ENCODE assay signal across 6 cellular contexts in genomic region chr20:63538204-63539091, GRCh38. TPM values are rescaled to one million over a fixed set of nuclear protein-coding genes. Genes with fewer than 3 reads are reported as not detected.
DNase-seq lines count a peak whose midpoint lies in the region; ATAC-seq and TF ChIP-seq lines count a peak whose summit lies in the region.

No MANE protein-coding gene starts in this region.

- H3K9me3 ChIP-seq in effector memory CD4-positive, alpha-beta T cell (ENCODE audit: control insufficient read depth, low read length) = no peaks in the 10 kb centered on the region
- H3K9me3 ChIP-seq in spleen = no peaks in the 10 kb centered on the region

- DNase-seq in DMS153 treated with DMSO at 0.1 percent for 48 hours (lab: John Stamatoyannopoulos, UW; ENCODE audit: unreplicated experiment) (peak; percentile 53), NCI-H2171 treated with DMSO at 0.1 percent for 48 hours (lab: John Stamatoyannopoulos, UW) (peak; percentile 92), spleen (no peak), Ammon's horn (ENCODE audit: low spot score) (no peak)
- peak; percentile 44 to 46 (median 46) for DNase-seq in effector memory CD4-positive, alpha-beta T cell

- no peak for ATAC-seq in HG02938 (IDR thresholded peaks at IDR 0.05; ENCODE audit: unreplicated experiment)

- H3K27me3 ChIP-seq in effector memory CD4-positive, alpha-beta T cell (replicated peaks; ENCODE audit: control insufficient read depth, insufficient read depth, low read length, poor library complexity, severe bottlenecking) = no peaks in the 10 kb centered on the region
- H3K27me3 ChIP-seq in spleen (replicated peaks in 1 of 7) = peaks cover 0 to 15% (median 0%) of the 10 kb centered on the region in 7 donors

- intact Hi-C loops in spleen (cut with DNase I; ENCODE audit: low total_unique reads) = loop anchor here (5.0 to 10.0 kb wide), 2 partner anchors 116 to 434 kb away; partner anchors contain the start of genes RTEL1 and STMN3

- H3K4me1 ChIP-seq in effector memory CD4-positive, alpha-beta T cell (ENCODE audit: control insufficient read depth, insufficient read depth, low read length, poor library complexity, severe bottlenecking) = peaks cover 24% of the 10 kb centered on the region
- peaks cover 25 to 89% (median 69%) of the 10 kb centered on the region in 6 donors for H3K4me1 ChIP-seq in spleen

- H3K27ac ChIP-seq in effector memory CD4-positive, alpha-beta T cell (ENCODE audit: insufficient read depth, low read length, poor library complexity, severe bottlenecking) = peak overlapping the region; percentile 73
- H3K27ac ChIP-seq in spleen = peak overlapping the region in 7 of 8 donors; percentile 74 to 89 (median 87)

- no peak overlapping the region for H3K4me3 ChIP-seq in effector memory CD4-positive, alpha-beta T cell (ENCODE audit: insufficient read depth, low read depth, low read length, poor library complexity, severe bottlenecking)
- H3K4me3 ChIP-seq in spleen = peak overlapping the region in 5 of 8 donors; percentile 36 to 67 (median 41)

- no peak for TF ChIP-seq POLR2A in spleen (IDR thresholded peaks at IDR 0.05)

- WGBS in spleen, 5 donors = 24 to 47% (median 37%) methylated on average over 18 to 27 of the region's 27 CpGs

- no peaks in the 10 kb centered on the region for H3K36me3 ChIP-seq in effector memory CD4-positive, alpha-beta T cell (ENCODE audit: control insufficient read depth, insufficient read depth, low read length)
- no peaks in the 10 kb centered on the region for H3K36me3 ChIP-seq in spleen

- peak in 5 of 11 experiments; percentile 30 to 60 (median 42) for TF ChIP-seq CTCF in spleen (IDR thresholded peaks at IDR 0.05 in 8 of 11, conservative IDR thresholded peaks at IDR 0.05 in 3 of 11)

RNA-seq across cellular contexts. Expression of gene PTK6, which starts 1.3 kb away (rescaled TPM):
- 1 to 10 TPM in 1 of 7 donors, under 1 TPM in 6; 0.20 to 1.0 (median 0.77) TPM for total RNA-seq in spleen
- polyA plus RNA-seq in spleen = under 1 TPM; 0.55 to 0.72 (median 0.64) TPM

RNA-seq across cellular contexts. Expression of gene SRMS, which starts 9.1 kb away (rescaled TPM):
- total RNA-seq in spleen = 1 to 10 TPM in 4 of 7 donors, under 1 TPM in 1, not detected in 2; 0.46 to 1.5 (median 1.2) TPM
- under 1 TPM; 0.07 to 0.19 (median 0.12) TPM for polyA plus RNA-seq in spleen

RNA-seq across cellular contexts. Expression of gene FNDC11, which starts 15.5 kb away (rescaled TPM):
- total RNA-seq in spleen = 1 to 10 TPM in 4 of 7 donors, under 1 TPM in 3; 0.33 to 2.0 (median 1.0) TPM
- 1 to 10 TPM in 1 of 3 donors, under 1 TPM in 2; 0.91 to 1.8 (median 0.98) TPM for polyA plus RNA-seq in spleen

RNA-seq across cellular contexts. Expression of gene PPDPF, which starts 17.9 kb away (rescaled TPM):
- 100 to 1,000 TPM in 4 of 7 donors, 10 to 100 TPM in 3; 68.8 to 167 (median 105) TPM for total RNA-seq in spleen
- 100 to 1,000 TPM; 123 to 275 (median 186) TPM for polyA plus RNA-seq in spleen

RNA-seq across cellular contexts. Expression of gene HELZ2, which starts 35.6 kb away (rescaled TPM):
- 100 to 1,000 TPM in 1 of 7 donors, 10 to 100 TPM in 6; 56.5 to 120 (median 66.0) TPM for total RNA-seq in spleen
- polyA plus RNA-seq in spleen = 10 to 100 TPM in 1 of 3 donors, 1 to 10 TPM in 2; 4.3 to 21.2 (median 5.7) TPM

Comparison
In these comparisons a context has a peak if more than half of its experiments do, and no peak if none do; other contexts are left out.
1. DNase-seq: peak in DMS153 treated with DMSO at 0.1 percent for 48 hours (single experiment), NCI-H2171 treated with DMSO at 0.1 percent for 48 hours (single experiment) and effector memory CD4-positive, alpha-beta T cell (3 of 3); none in spleen (single experiment) and Ammon's horn (single experiment).